ENCODE assay signal across 28 cellular contexts in the genomic region with DNA sequence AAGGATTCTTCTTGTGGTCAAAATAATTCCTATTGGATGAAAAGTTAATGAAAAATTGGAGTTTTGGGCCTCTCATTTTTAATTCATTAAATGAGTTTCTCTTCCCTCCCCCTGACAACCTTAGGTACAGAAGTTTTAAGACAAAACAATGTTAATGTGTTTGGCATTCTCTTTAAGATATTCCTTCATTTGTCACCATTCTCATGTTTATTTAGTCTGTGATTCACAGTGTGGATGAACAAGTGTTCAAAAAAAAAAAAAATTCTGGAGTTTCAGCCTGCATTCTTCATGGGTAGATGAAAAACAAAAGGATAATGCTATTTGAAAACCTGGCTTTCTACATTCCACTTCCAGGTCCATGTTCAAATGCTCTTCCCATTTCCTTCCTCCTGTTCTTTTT.
A peak's percentile ranks its signal among the peaks of the same experiment; 100 is the strongest.
DNase-seq lines count a peak whose midpoint lies in the region; ATAC-seq, FAIRE-seq and TF ChIP-seq lines count a peak whose summit lies in the region.
"Had no signal": no experiment of that assay in that cellular context is flagged by ENCODE, and none has a peak within 500 bp of the region (broad histone marks: within the 10 kb centered on the region; RNA-seq: fewer than 3 reads in every experiment).

No MANE protein-coding gene starts in this region.

- H3K27me3 Mint-ChIP-seq in activated naive CD8-positive, alpha-beta T cell treated with anti-CD3 and anti-CD28 coated beads, Interleukin-2, amount 50 U/mL, for 24 hours: no peaks in the 10 kb centered on the region
- H3K27me3 Mint-ChIP-seq: activated CD4-positive, alpha-beta memory T cell treated with anti-CD3 and anti-CD28 coated beads for 36 hours; activated naive CD4-positive, alpha-beta T cell treated with anti-CD3 and anti-CD28 coated beads, Interleukin-2, amount 50 U/mL, for 24 hours; CD4-positive, alpha-beta memory T cell; naive B cell had no signal

- H3K36me3 Mint-ChIP-seq in activated naive CD8-positive, alpha-beta T cell treated with anti-CD3 and anti-CD28 coated beads, Interleukin-2, amount 50 U/mL, for 24 hours (ENCODE audit: low read depth): no peaks in the 10 kb centered on the region
- H3K36me3 Mint-ChIP-seq: activated naive CD4-positive, alpha-beta T cell treated with anti-CD3 and anti-CD28 coated beads, Interleukin-2, amount 50 U/mL, for 24 hours; CD4-positive, alpha-beta memory T cell; naive B cell had no signal

- H3K4me3 Mint-ChIP-seq in activated naive CD8-positive, alpha-beta T cell treated with anti-CD3 and anti-CD28 coated beads, Interleukin-2, amount 50 U/mL, for 24 hours: no peak overlapping the region
- H3K4me3 Mint-ChIP-seq: activated CD4-positive, alpha-beta memory T cell treated with anti-CD3 and anti-CD28 coated beads for 36 hours; activated naive CD4-positive, alpha-beta T cell treated with anti-CD3 and anti-CD28 coated beads, Interleukin-2, amount 50 U/mL, for 24 hours; CD4-positive, alpha-beta memory T cell; naive B cell had no signal

- H3K9me3 ChIP-seq in HAP-1: no peaks in the 10 kb centered on the region
- H3K9me3 ChIP-seq: neutrophil, psoas muscle had no signal

- H3K4me1 Mint-ChIP-seq in activated naive CD8-positive, alpha-beta T cell treated with anti-CD3 and anti-CD28 coated beads, Interleukin-2, amount 50 U/mL, for 24 hours: no peaks in the 10 kb centered on the region
- H3K4me1 Mint-ChIP-seq: activated naive CD4-positive, alpha-beta T cell treated with anti-CD3 and anti-CD28 coated beads, Interleukin-2, amount 50 U/mL, for 24 hours; CD4-positive, alpha-beta memory T cell; naive B cell had no signal

- H3K4me3 ChIP-seq in astrocyte of the spinal cord (ENCODE audit: low read depth, low read length) (no peak overlapping the region), kidney epithelial cell (ENCODE audit: low read depth, low read length) (no peak overlapping the region), HAP-1 (no peak overlapping the region)
- H3K4me3 ChIP-seq: psoas muscle had no signal

- ATAC-seq in left ventricle myocardium superior: no peak
- ATAC-seq in activated naive CD8-positive, alpha-beta T cell treated with anti-CD3 and anti-CD28 coated beads, Interleukin-2, amount 50 U/mL, for 24 hours: no peak
- ATAC-seq: activated CD4-positive, CD25-positive, alpha-beta regulatory T cell treated with anti-CD3 and anti-CD28 coated beads, Interleukin-2, amount 50 U/mL, for 24 hours; psoas muscle had no signal

- intact Hi-C loops in left ventricle myocardium superior (cut with micrococcal nuclease): no loop called here

- no peaks in the 10 kb centered on the region for H3K9me3 Mint-ChIP-seq in activated naive CD8-positive, alpha-beta T cell treated with anti-CD3 and anti-CD28 coated beads, Interleukin-2, amount 50 U/mL, for 24 hours
- H3K9me3 Mint-ChIP-seq: activated naive CD4-positive, alpha-beta T cell treated with anti-CD3 and anti-CD28 coated beads, Interleukin-2, amount 50 U/mL, for 24 hours had no signal

- DNase-seq in A172 (ENCODE audit: low spot score) (peak; percentile 4), HCEC 1CT (peak; percentile 1), astrocyte of the spinal cord (ENCODE audit: low read depth, low spot score) (peak; percentile 43), kidney epithelial cell (ENCODE audit: low read depth) (peak; percentile 4), HAP-1 (ENCODE audit: low spot score in 2 of 2) (no peak), left ventricle myocardium superior (no peak), HTR-8/SVneo (ENCODE audit: insufficient read length, low spot score) (no peak)
- no peak for DNase-seq in activated naive CD8-positive, alpha-beta T cell treated with anti-CD3 and anti-CD28 coated beads, Interleukin-2, amount 50 U/mL, for 24 hours
- DNase-seq: activated CD4-positive, alpha-beta memory T cell treated with anti-CD3 and anti-CD28 coated beads for 36 hours; activated CD8-positive, alpha-beta memory T cell treated with anti-CD3 and anti-CD28 coated beads, Interleukin-2, amount 50 U/mL, for 48 hours; CD4-positive, alpha-beta memory T cell; effector CD4-positive, alpha-beta T cell; GDM1; H7; head of caudate nucleus; mesendoderm; naive B cell; NCI-H1417 treated with DMSO at 0.1 percent for 48 hours; NCI-H2081 treated with DMSO at 0.1 percent for 48 hours; NCI-H446; psoas muscle; stimulated activated naive CD4-positive, alpha-beta T cell treated with Interleukin-2 at 50 U/mL for 16 hours; T-helper 1 cell had no signal

- no peaks in the 10 kb centered on the region for H3K36me3 ChIP-seq in kidney epithelial cell (ENCODE audit: control insufficient read depth, insufficient read depth, low read length)
- no peaks in the 10 kb centered on the region for H3K36me3 ChIP-seq in HAP-1 (replicated peaks)
- H3K36me3 ChIP-seq: neutrophil had no signal

- in situ Hi-C loops in astrocyte of the spinal cord (cut with HindIII; ENCODE audit: low sequenced_read_pairs) (no loop called here), HAP-1 (cut with MboI; ENCODE audit: low sequenced_read_pairs) (no loop called here)

- H3K27ac Mint-ChIP-seq in activated naive CD8-positive, alpha-beta T cell treated with anti-CD3 and anti-CD28 coated beads, Interleukin-2, amount 50 U/mL, for 24 hours: no peak overlapping the region
- H3K27ac Mint-ChIP-seq: activated CD4-positive, alpha-beta memory T cell treated with anti-CD3 and anti-CD28 coated beads for 36 hours; activated naive CD4-positive, alpha-beta T cell treated with anti-CD3 and anti-CD28 coated beads, Interleukin-2, amount 50 U/mL, for 24 hours; naive B cell had no signal

- H3K4me1 ChIP-seq in HAP-1: no peaks in the 10 kb centered on the region
- H3K4me1 ChIP-seq: psoas muscle had no signal

- no peak for FAIRE-seq in HTR-8/SVneo (lab: Jason Lieb, UNC)
- FAIRE-seq: GM19239, urothelium cell line had no signal

- TF ChIP-seq CTCF in astrocyte of the spinal cord (IDR thresholded peaks at IDR 0.05; ENCODE audit: low read depth, low read length) (no peak), kidney epithelial cell (IDR thresholded peaks at IDR 0.05; ENCODE audit: insufficient read depth, low read length, poor library complexity, severe bottlenecking) (no peak)

- H3K27me3 ChIP-seq in kidney epithelial cell (ENCODE audit: control insufficient read depth, insufficient read depth, low read length): no peaks in the 10 kb centered on the region
- H3K27me3 ChIP-seq in HAP-1 (ENCODE audit: low read depth): no peaks in the 10 kb centered on the region
- H3K27me3 ChIP-seq: neutrophil had no signal

Comparison
In these comparisons a context has a peak if more than half of its experiments do, and no peak if none do; other contexts are left out.
1. DNase-seq: peak in A172 (single experiment), HCEC 1CT (single experiment), astrocyte of the spinal cord (single experiment) and kidney epithelial cell (single experiment); none in HAP-1 (0 of 2), left ventricle myocardium superior (single experiment), HTR-8/SVneo (single experiment) and activated naive CD8-positive, alpha-beta T cell treated with anti-CD3 and anti-CD28 coated beads, Interleukin-2, amount 50 U/mL, for 24 hours (single experiment).